Comparison of ENCODE assay signal across 5 cellular contexts in genomic region chr5:109943701-109944235, GRCh38.
"Had no signal": no experiment of that assay in that cellular context is flagged by ENCODE, and none has a peak within 500 bp of the region (broad histone marks: within the 10 kb centered on the region; RNA-seq: fewer than 3 reads in every experiment).

No MANE protein-coding gene starts in this region.

- H3K4me3 ChIP-seq: GM23338 had no signal

- H3K4me3 Mint-ChIP-seq: GM23338, H9, IgD-negative memory B cell had no signal

- H3K4me2 ChIP-seq: GM23338 had no signal

- DNase-seq: H9, HCEC 1CT had no signal

- H3K9me3 Mint-ChIP-seq: GM23338, IgD-negative memory B cell had no signal

- H3K27ac ChIP-seq: HL-60 had no signal

- H3K36me3 Mint-ChIP-seq: IgD-negative memory B cell had no signal

- H3K27ac Mint-ChIP-seq: GM23338, H9, IgD-negative memory B cell had no signal

- ATAC-seq: GM23338 had no signal
